In genomic region chr6:150200428-150201105, GRCh38 we compare ENCODE assay signal across 30 cellular contexts. TPM values are rescaled to one million over a fixed set of nuclear protein-coding genes. Genes with fewer than 3 reads are reported as not detected.
DNase-seq lines count a peak whose midpoint lies in the region; ATAC-seq and TF ChIP-seq lines count a peak whose summit lies in the region.
"Had no signal": no experiment of that assay in that cellular context is flagged by ENCODE, and none has a peak within 500 bp of the region (broad histone marks: within the 10 kb centered on the region; RNA-seq: fewer than 3 reads in every experiment).

No MANE protein-coding gene starts in this region.

- H4K20me1 ChIP-seq in HCT116 (ENCODE audit: insufficient read depth) = no peaks in the 10 kb centered on the region
- no peaks in the 10 kb centered on the region for H4K20me1 ChIP-seq in PC-9 (ENCODE audit: insufficient read depth)
- H4K20me1 ChIP-seq: BLaER1 had no signal

- no peaks in the 10 kb centered on the region for H3K79me2 ChIP-seq in HCT116 (ENCODE audit: insufficient read depth, low read length)
- 0 out of 2 replicates have a peak, but pooled peaks cover 5% of the 10 kb centered on the region for H3K79me2 ChIP-seq in PC-9 (ENCODE audit: low read depth)

- H3F3A ChIP-seq in PC-9 (ENCODE audit: insufficient read depth, low read depth) = no peaks in the 10 kb centered on the region; the same call in 1 of the 2 replicates

- BruUV-seq in HCT116 (replicated peaks; lab: Mats Ljungman, UMichigan) (no TSS peak), PC-9 (replicated peaks; lab: Mats Ljungman, UMichigan) (no TSS peak)

- no peak for TF ChIP-seq POLR2A in HCT116 (IDR thresholded peaks at IDR 0.05; ENCODE audit: borderline replicate concordance, extremely low read depth, insufficient read depth, insufficient read length)

- no peak overlapping the region for H3K27ac Mint-ChIP-seq in osteocyte (ENCODE audit: unreplicated experiment)
- H3K27ac Mint-ChIP-seq: activated CD8-positive, alpha-beta T cell treated with anti-CD3 and anti-CD28 coated beads for 36 hours; activated T-helper 1 cell treated with anti-CD3 and anti-CD28 coated beads, Interleukin-12 subunit alpha, Interleukin-12 subunit beta, Interleukin-2, Interleukin-4 antibody, amounts not matched to agents 30 ng/mL and 10 ng/mL and 1 ng/mL, durations not matched to agents 14 hours and 24 hours and 36 hours; natural killer cell treated with Interleukin-12 subunit alpha and Interleukin-12 subunit beta and Interleukin-15 and Interleukin-18, amount 100 ng/mL, for 72 hours; T-helper 2 cell treated with Interferon-gamma antibody and Interleukin-4, amounts not matched to agents 5 μg/mL and 100 μg/mL, for 36 hours had no signal

- POLR2A ChIA-PET in HCT116 (lab: Charles Lee) (no interaction called here), PC-9 (lab: Charles Lee; ENCODE audit: unreplicated experiment) (no interaction called here)

- CTCF ChIA-PET in HCT116 (lab: Charles Lee) = interaction anchor here (0.6 kb wide), 1 partner anchor 45 kb away, joined by 4 read pairs; no protein-coding TSS in a partner anchor
- CTCF ChIA-PET in PC-9 (lab: Charles Lee) = no interaction called here

- H3K9me2 ChIP-seq in HCT116 (ENCODE audit: insufficient read depth) = no peaks in the 10 kb centered on the region
- H3K9me2 ChIP-seq in PC-9 (ENCODE audit: insufficient read depth) = no peaks in the 10 kb centered on the region

- TF ChIP-seq CTCF in HCT116 (IDR thresholded peaks at IDR 0.05 in 2 of 3, conservative IDR thresholded peaks at IDR 0.05 in 1 of 3; ENCODE audit: borderline replicate concordance in 1 of 3, insufficient read depth in 1 of 3, low read depth in 2 of 3, low read length in 2 of 3) = no peak
- TF ChIP-seq CTCF in mucosa of descending colon (IDR thresholded peaks at IDR 0.05) = no peak
- TF ChIP-seq CTCF in osteocyte (IDR thresholded peaks at IDR 0.05) = no peak
- TF ChIP-seq CTCF in PC-9 (conservative IDR thresholded peaks at IDR 0.05) = no peak

- no peaks in the 10 kb centered on the region for H3K9me3 ChIP-seq in HCT116 (ENCODE audit: control insufficient read depth in 1 of 2, insufficient read depth in 1 of 2, low read depth in 1 of 2, low read length in 2 of 2)
- H3K9me3 ChIP-seq in mucosa of descending colon = no peaks in the 10 kb centered on the region
- H3K9me3 ChIP-seq in PC-9 (ENCODE audit: insufficient read depth, low read depth) = no peaks in the 10 kb centered on the region
- H3K9me3 ChIP-seq: BLaER1, left ventricle myocardium inferior, tibial nerve had no signal

- intact Hi-C loops in HCT116 (cut with micrococcal nuclease) = no loop called here
- intact Hi-C loops in mucosa of descending colon (cut with DNase I, micrococcal nuclease) = no loop called here
- intact Hi-C loops in PC-9 (cut with micrococcal nuclease; ENCODE audit: unreplicated experiment) = no loop called here

- H3K36me3 Mint-ChIP-seq in osteocyte (ENCODE audit: unreplicated experiment) = no peaks in the 10 kb centered on the region
- H3K36me3 Mint-ChIP-seq: natural killer cell treated with Interleukin-12 subunit alpha and Interleukin-12 subunit beta and Interleukin-15 and Interleukin-18, amount 100 ng/mL, for 72 hours had no signal

- H3K4me1 ChIP-seq in HCT116 (ENCODE audit: control insufficient read depth in 1 of 2, insufficient read depth in 2 of 2, low read length in 2 of 2) (peaks cover 10 to 24% of the 10 kb centered on the region in 2 experiments), mucosa of descending colon (ENCODE audit: low read depth) (peaks cover 37% of the 10 kb centered on the region), PC-9 (replicated peaks; ENCODE audit: insufficient read depth) (peaks cover 35% of the 10 kb centered on the region)
- H3K4me1 ChIP-seq: tibial nerve had no signal

- H3K27me3 ChIP-seq in HCT116 (ENCODE audit: insufficient read depth, low read length) (no peaks in the 10 kb centered on the region), PC-9 (ENCODE audit: insufficient read depth, low read depth) (no peaks in the 10 kb centered on the region)
- H3K27me3 ChIP-seq: BLaER1, dorsolateral prefrontal cortex, tibial nerve had no signal

- no peaks in the 10 kb centered on the region for H3K4me1 Mint-ChIP-seq in osteocyte (ENCODE audit: unreplicated experiment)

- no peaks in the 10 kb centered on the region for H3K27me3 Mint-ChIP-seq in osteocyte (ENCODE audit: unreplicated experiment)

- no peak overlapping the region for H3K9ac ChIP-seq in HCT116 (ENCODE audit: low read length)
- H3K9ac ChIP-seq: BLaER1 had no signal

- H3K9me3 Mint-ChIP-seq in osteocyte (ENCODE audit: unreplicated experiment) = no peaks in the 10 kb centered on the region
- H3K9me3 Mint-ChIP-seq: activated CD8-positive, alpha-beta T cell treated with anti-CD3 and anti-CD28 coated beads for 36 hours; activated T-helper 1 cell treated with anti-CD3 and anti-CD28 coated beads, Interleukin-12 subunit alpha, Interleukin-12 subunit beta, Interleukin-2, Interleukin-4 antibody, amounts not matched to agents 30 ng/mL and 10 ng/mL and 1 ng/mL, durations not matched to agents 14 hours and 24 hours and 36 hours; natural killer cell treated with Interleukin-12 subunit alpha and Interleukin-12 subunit beta and Interleukin-15 and Interleukin-18, amount 100 ng/mL, for 72 hours; T-helper 2 cell treated with Interferon-gamma antibody and Interleukin-4, amounts not matched to agents 5 μg/mL and 100 μg/mL, for 36 hours had no signal

- H3K4me3 ChIP-seq in HCT116 (replicated peaks in 1 of 2; ENCODE audit: low read depth in 1 of 2, low read length in 2 of 2) (no peak overlapping the region), mucosa of descending colon (no peak overlapping the region), PC-9 (no peak overlapping the region)
- H3K4me3 ChIP-seq: BLaER1, dorsolateral prefrontal cortex, GM12878, left ventricle myocardium inferior, tibial nerve had no signal

- DNase-seq in HCT116 (ENCODE audit: low read depth, low spot score) (no peak), NCI-H69 (lab: John Stamatoyannopoulos, UW) (peak; percentile 65), mucosa of descending colon (peak in 2 of 3 donors; percentile 64 to 68), osteocyte (ENCODE audit: extremely low spot score, unreplicated experiment) (no peak), PC-9 (no peak), GF-D8 (lab: John Stamatoyannopoulos, UW) (no peak)
- DNase-seq: activated CD8-positive, alpha-beta memory T cell treated with anti-CD3 and anti-CD28 coated beads, Interleukin-2, amount 50 U/mL, for 48 hours; activated CD8-positive, alpha-beta T cell treated with anti-CD3 and anti-CD28 coated beads for 36 hours; activated naive CD4-positive, alpha-beta T cell treated with Interleukin-2 at 50 U/mL for 16 hours; cerebellar nuclear complex; dorsolateral prefrontal cortex; EL; H9; IMR-90; left ventricle myocardium inferior; midbrain; NCI-H510A treated with DMSO at 0.1 percent for 48 hours; SIG-M5; stimulated activated CD4-positive, alpha-beta T cell treated with anti-CD3 and anti-CD28 coated beads, Interleukin-15, amount 100 ng/mL, for 24 hours; stimulated activated CD4-positive, alpha-beta T cell treated with anti-CD3 and anti-CD28 coated beads, Interleukin-4, amount 100 ng/mL, for 4 hours had no signal

- ATAC-seq in HCT116 = peak; percentile 57; the same call in 1 of the 2 replicates
- ATAC-seq in esophagus mucosa = peak; percentile 90
- peak; percentile 27 for ATAC-seq in mucosa of descending colon
- ATAC-seq: activated CD8-positive, alpha-beta T cell treated with anti-CD3 and anti-CD28 coated beads for 36 hours; GM12878; natural killer cell treated with Interleukin-12 subunit alpha and Interleukin-12 subunit beta and Interleukin-15 and Interleukin-18, amount 100 ng/mL, for 72 hours; Panc1 had no signal

- RAD21 ChIA-PET in HCT116 (lab: Charles Lee; ENCODE audit: low non-redundant PET in 1 of 2, low total read pairs in 2 of 2, uncharacterized antibody in 2 of 2, unreplicated experiment in 2 of 2) = no interaction called here

- no peak for TF ChIP-seq RAD21 in HCT116 (IDR thresholded peaks at IDR 0.05; ENCODE audit: low read depth)

- H2AFZ ChIP-seq in HCT116 (ENCODE audit: low read depth, low read length, poor library complexity, severe bottlenecking) = no peak overlapping the region
- H2AFZ ChIP-seq in PC-9 = no peak overlapping the region

- no peak overlapping the region for H3K27ac ChIP-seq in HCT116 (ENCODE audit: low read depth, low read length)
- no peak overlapping the region for H3K27ac ChIP-seq in PC-9
- H3K27ac ChIP-seq: BLaER1, dorsolateral prefrontal cortex, left ventricle myocardium inferior, tibial nerve had no signal

- H3K4me2 ChIP-seq in HCT116 (ENCODE audit: low read length) (no peak overlapping the region), PC-9 (no peak overlapping the region)
- H3K4me2 ChIP-seq: BLaER1 had no signal

- no peaks in the 10 kb centered on the region for H3K36me3 ChIP-seq in HCT116 (ENCODE audit: control insufficient read depth in 1 of 2, insufficient read depth in 2 of 2, low read length in 2 of 2)
- no peaks in the 10 kb centered on the region for H3K36me3 ChIP-seq in mucosa of descending colon (ENCODE audit: low read depth)
- no peaks in the 10 kb centered on the region for H3K36me3 ChIP-seq in PC-9 (ENCODE audit: low read depth)
- H3K36me3 ChIP-seq: BLaER1, left ventricle myocardium inferior, tibial nerve had no signal

- H3K4me3 Mint-ChIP-seq in osteocyte (ENCODE audit: unreplicated experiment) = no peak overlapping the region
- H3K4me3 Mint-ChIP-seq: activated CD8-positive, alpha-beta T cell treated with anti-CD3 and anti-CD28 coated beads for 36 hours; activated T-helper 1 cell treated with anti-CD3 and anti-CD28 coated beads, Interleukin-12 subunit alpha, Interleukin-12 subunit beta, Interleukin-2, Interleukin-4 antibody, amounts not matched to agents 30 ng/mL and 10 ng/mL and 1 ng/mL, durations not matched to agents 14 hours and 24 hours and 36 hours; natural killer cell treated with Interleukin-12 subunit alpha and Interleukin-12 subunit beta and Interleukin-15 and Interleukin-18, amount 100 ng/mL, for 72 hours; T-helper 2 cell treated with Interferon-gamma antibody and Interleukin-4, amounts not matched to agents 5 μg/mL and 100 μg/mL, for 36 hours had no signal

TF ChIP-seq in HCT116, 20 proteins besides CTCF, POLR2A, EP300 and RAD21:
- TF ChIP-seq SP1 (IDR thresholded peaks at IDR 0.05; ENCODE audit: low read depth) (no peak), YY1 (IDR thresholded peaks at IDR 0.05; ENCODE audit: extremely low read depth, insufficient replicate concordance, low read depth, low read length) (no peak), ZFX (IDR thresholded peaks at IDR 0.05) (no peak), CBX3 (IDR thresholded peaks at IDR 0.05; ENCODE audit: low read depth) (no peak), SRF (IDR thresholded peaks at IDR 0.05; ENCODE audit: low read depth) (no peak), ELF1 (IDR thresholded peaks at IDR 0.05; ENCODE audit: borderline replicate concordance, low read depth) (no peak), ZNF274 (IDR thresholded peaks at IDR 0.05; ENCODE audit: low read depth, low read length) (no peak), POLR2AphosphoS5 (IDR thresholded peaks at IDR 0.05; ENCODE audit: low read depth, low read length) (no peak)

RNA-seq across cellular contexts. Expression of gene PPP1R14C, which starts 57.7 kb away (rescaled TPM):
- 7.8 TPM for total RNA-seq in HCT116 (2021; ENCODE audit: unreplicated experiment)
- polyA plus RNA-seq in HCT116 (2012) = 4.1 and 5.2 TPM in 2 replicates
- 36.0 TPM for total RNA-seq in esophagus mucosa
- total RNA-seq in mucosa of descending colon = 10 to 100 TPM; 11.1 to 33.5 (median 25.2) TPM
- total RNA-seq in osteocyte = 0.46 and 0.60 TPM in 2 replicates
- total RNA-seq in PC-9 (2021) = 9.8 and 12.1 TPM in 2 replicates
- total RNA-seq: activated T-helper 1 cell treated with anti-CD3 and anti-CD28 coated beads, Interleukin-12 subunit alpha, Interleukin-12 subunit beta, Interleukin-2, Interleukin-4 antibody, amounts not matched to agents 30 ng/mL and 10 ng/mL and 1 ng/mL, durations not matched to agents 14 hours and 24 hours and 36 hours; GM12878; IMR-90; pulmonary artery endothelial cell had no signal
- polyA plus RNA-seq: AG04450, IMR-90 had no signal

Comparison
In these comparisons a context has a peak if more than half of its experiments do, and no peak if none do; other contexts are left out.
1. ATAC-seq: peak in every context shown above with its lines; median percentile 90 in esophagus mucosa; 57 in HCT116; 27 in mucosa of descending colon.
2. DNase-seq: peak in NCI-H69 (single experiment) and mucosa of descending colon (2 of 3); none in HCT116 (single experiment), osteocyte (single experiment), PC-9 (0 of 2) and GF-D8 (single experiment).